16 cellular contexts compared by ENCODE assay signal in the genomic region with DNA sequence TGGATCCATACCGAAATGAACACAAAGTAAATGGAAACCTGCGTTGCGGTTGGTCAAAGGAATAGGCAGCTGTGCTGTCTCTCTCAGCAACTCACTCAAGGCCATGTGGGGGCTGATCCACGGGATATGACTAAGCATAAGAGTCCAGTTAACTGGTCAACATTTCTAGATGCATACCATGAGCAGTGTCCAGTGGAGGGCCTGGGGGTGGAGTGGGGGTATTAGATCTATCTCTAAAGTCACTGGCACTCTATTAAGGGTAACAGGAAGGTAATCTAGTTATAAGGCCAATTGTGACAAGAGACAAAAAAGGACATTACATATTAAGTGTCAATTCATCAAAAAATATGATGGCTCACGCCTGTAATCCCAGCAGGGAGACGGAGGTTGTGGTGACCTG.
DNase-seq lines count a peak whose midpoint lies in the region; TF ChIP-seq lines count a peak whose summit lies in the region.
"Had no signal": no experiment of that assay in that cellular context is flagged by ENCODE, and none has a peak within 500 bp of the region (broad histone marks: within the 10 kb centered on the region; RNA-seq: fewer than 3 reads in every experiment).

No MANE protein-coding gene starts in this region.

- H3K27me3 ChIP-seq in fibroblast of lung (ENCODE audit: control insufficient read depth, insufficient read depth, low read length) (no peaks in the 10 kb centered on the region), MM.1S (replicated peaks; ENCODE audit: insufficient read depth, low read length) (no peaks in the 10 kb centered on the region)

- H3K79me2 ChIP-seq in fibroblast of lung (ENCODE audit: control insufficient read depth, insufficient read depth, low read length) (no peaks in the 10 kb centered on the region), MM.1S (ENCODE audit: low read length) (no peaks in the 10 kb centered on the region)

- H3K4me1 ChIP-seq in fibroblast of lung (ENCODE audit: control insufficient read depth, extremely low read depth, insufficient read depth, low read length) (peaks cover 2% of the 10 kb centered on the region), MM.1S (ENCODE audit: low read length) (no peaks in the 10 kb centered on the region)

- no peaks in the 10 kb centered on the region for H3F3A ChIP-seq in MM.1S (ENCODE audit: insufficient read depth, low read length)

- no peaks in the 10 kb centered on the region for H3K9me2 ChIP-seq in MM.1S (replicated peaks; ENCODE audit: insufficient read depth, low read length)

- no peak overlapping the region for H2AFZ ChIP-seq in fibroblast of lung (ENCODE audit: low read length)
- H2AFZ ChIP-seq in MM.1S (ENCODE audit: low read length): no peak overlapping the region

- intact Hi-C loops in posterior vena cava (cut with DNase I): no loop called here

- H3K9ac ChIP-seq in fibroblast of lung (ENCODE audit: insufficient read depth, low read length) (no peak overlapping the region), MM.1S (ENCODE audit: low read length) (no peak overlapping the region)

- no peaks in the 10 kb centered on the region for H4K20me1 ChIP-seq in fibroblast of lung (ENCODE audit: control insufficient read depth, extremely low read depth, insufficient read depth, low read length)
- H4K20me1 ChIP-seq in MM.1S (ENCODE audit: insufficient read depth, low read length): no peaks in the 10 kb centered on the region

- H3K9me3 ChIP-seq in fibroblast of lung (ENCODE audit: control insufficient read depth, insufficient read depth, low read depth, low read length): no peaks in the 10 kb centered on the region
- no peaks in the 10 kb centered on the region for H3K9me3 ChIP-seq in MM.1S (replicated peaks; ENCODE audit: insufficient read depth, low read length)

- no peak for TF ChIP-seq CTCF in fibroblast of lung (conservative IDR thresholded peaks at IDR 0.05 in 1 of 2, IDR thresholded peaks at IDR 0.05 in 1 of 2; ENCODE audit: low read depth in 1 of 2, low read length in 2 of 2)
- no peak for TF ChIP-seq CTCF in MM.1S (IDR thresholded peaks at IDR 0.05; ENCODE audit: low read length)

- H3K4me2 ChIP-seq in fibroblast of lung (ENCODE audit: extremely low read depth, insufficient read depth, low read length) (no peak overlapping the region), MM.1S (ENCODE audit: low read depth, low read length) (no peak overlapping the region)

- H3K27ac ChIP-seq in fibroblast of lung (ENCODE audit: insufficient read depth, low read length) (no peak overlapping the region), MM.1S (ENCODE audit: low read length) (no peak overlapping the region)
- H3K27ac ChIP-seq: SK-N-MC had no signal

- H3K36me3 ChIP-seq in fibroblast of lung (ENCODE audit: control insufficient read depth, insufficient read depth, low read length): no peaks in the 10 kb centered on the region
- no peaks in the 10 kb centered on the region for H3K36me3 ChIP-seq in MM.1S (replicated peaks; ENCODE audit: insufficient read depth, low read length)

- no peak overlapping the region for H3K4me3 ChIP-seq in fibroblast of lung (replicated peaks in 1 of 4; ENCODE audit: control extremely low read depth in 1 of 4, insufficient read depth in 1 of 4, low read depth in 3 of 4, low read length in 4 of 4)
- no peak overlapping the region for H3K4me3 ChIP-seq in MM.1S (ENCODE audit: low read length)
- H3K4me3 ChIP-seq: SK-N-MC had no signal

- DNase-seq in ELR (ENCODE audit: low read depth) (peak; percentile 22), RPMI7951 (ENCODE audit: low read depth) (peak; percentile 93), fibroblast of lung (ENCODE audit: low read depth in 2 of 2) (peak; percentile 35 to 59), posterior vena cava (ENCODE audit: low spot score) (peak; percentile 13), MM.1S (no peak), NCI-H2171 treated with DMSO at 0.1 percent for 48 hours (lab: John Stamatoyannopoulos, UW) (no peak), iPS-NIHi7 (ENCODE audit: extremely low spot score) (no peak)
- DNase-seq: AML-193, COR-L47, H9, KBM-7, NCI-H1048, NCI-H1436 treated with DMSO at 0.1 percent for 48 hours, NCI-H2081, NCI-H524 treated with DMSO at 0.1 percent for 48 hours had no signal

Comparison
In these comparisons a context has a peak if more than half of its experiments do, and no peak if none do; other contexts are left out.
1. DNase-seq: peak in ELR (single experiment), RPMI7951 (single experiment), fibroblast of lung (2 of 2) and posterior vena cava (single experiment); none in MM.1S (single experiment), NCI-H2171 treated with DMSO at 0.1 percent for 48 hours (single experiment) and iPS-NIHi7 (single experiment).